21 cellular contexts compared by ENCODE assay signal in the genomic region with DNA sequence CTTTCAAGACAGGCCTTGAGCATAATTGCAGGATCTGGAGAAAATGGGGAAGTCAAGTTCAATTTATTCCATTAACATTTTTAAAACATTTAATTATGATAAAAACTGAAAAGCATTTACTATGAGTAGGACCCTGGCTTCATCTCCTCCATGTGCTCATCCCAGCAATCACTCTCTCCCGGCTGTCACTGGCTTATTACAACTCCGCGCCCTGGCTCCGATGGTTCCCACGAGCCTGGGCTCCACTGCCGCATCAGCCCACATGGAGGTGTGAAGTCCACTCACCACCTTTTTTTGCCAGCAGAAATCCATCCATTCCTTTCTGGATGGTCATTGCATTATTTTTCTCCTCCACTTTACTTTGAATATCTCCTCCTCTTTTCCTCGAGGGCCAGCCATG.
DNase-seq lines count a peak whose midpoint lies in the region; ATAC-seq and TF ChIP-seq lines count a peak whose summit lies in the region.
"Had no signal": no experiment of that assay in that cellular context is flagged by ENCODE, and none has a peak within 500 bp of the region (broad histone marks: within the 10 kb centered on the region; RNA-seq: fewer than 3 reads in every experiment).

No MANE protein-coding gene starts in this region.

- peak overlapping the region; percentile 70 for H3K4me2 ChIP-seq in PC-3 (ENCODE audit: low read length)

- H3K9me2 ChIP-seq in PC-3 (replicated peaks; ENCODE audit: low read length): no peaks in the 10 kb centered on the region

- H3K9me3 ChIP-seq in BE2C: no peaks in the 10 kb centered on the region
- no peaks in the 10 kb centered on the region for H3K9me3 ChIP-seq in PC-3 (ENCODE audit: low read length)
- H3K9me3 ChIP-seq: ovary, right atrium auricular region, suprapubic skin had no signal

- peak overlapping the region in 2 of 3 experiments; percentile 66 to 85 for H3K27ac Mint-ChIP-seq in nephron
- no peak overlapping the region for H3K27ac Mint-ChIP-seq in activated T-helper 1 cell treated with anti-CD3 and anti-CD28 coated beads, Interleukin-12 subunit alpha, Interleukin-12 subunit beta, Interleukin-2, Interleukin-4 antibody, amounts not matched to agents 30 ng/mL and 10 ng/mL and 1 ng/mL, durations not matched to agents 14 hours and 24 hours and 36 hours
- H3K27ac Mint-ChIP-seq: activated naive CD4-positive, alpha-beta T cell treated with anti-CD3 and anti-CD28 coated beads for 36 hours; activated T-cell treated with anti-CD3 and anti-CD28 coated beads, Interleukin-2, amount 50 U/mL, for 72 hours; immature natural killer cell; natural killer cell; WTC11 had no signal

- H3K4me3 ChIP-seq in BE2C (ENCODE audit: low read depth, low read length) (no peak overlapping the region), PC-3 (ENCODE audit: low read length) (peak overlapping the region; percentile 21; the same call in 1 of the 2 replicates)
- H3K4me3 ChIP-seq: ovary, right atrium auricular region, suprapubic skin had no signal

- H2AFZ ChIP-seq in PC-3 (ENCODE audit: low read length): no peak overlapping the region

- no peaks in the 10 kb centered on the region for H3F3A ChIP-seq in PC-3 (ENCODE audit: low read length, unreplicated experiment)

- H3K4me3 Mint-ChIP-seq in nephron: no peak overlapping the region
- no peak overlapping the region for H3K4me3 Mint-ChIP-seq in activated T-helper 1 cell treated with anti-CD3 and anti-CD28 coated beads, Interleukin-12 subunit alpha, Interleukin-12 subunit beta, Interleukin-2, Interleukin-4 antibody, amounts not matched to agents 30 ng/mL and 10 ng/mL and 1 ng/mL, durations not matched to agents 14 hours and 24 hours and 36 hours
- H3K4me3 Mint-ChIP-seq: activated naive CD4-positive, alpha-beta T cell treated with anti-CD3 and anti-CD28 coated beads for 36 hours; activated T-cell treated with anti-CD3 and anti-CD28 coated beads, Interleukin-2, amount 50 U/mL, for 72 hours; immature natural killer cell; natural killer cell; WTC11 had no signal

- ATAC-seq in PC-3: no peak; the same call in 1 of the 2 replicates
- ATAC-seq: activated T-cell treated with anti-CD3 and anti-CD28 coated beads, Interleukin-2, amount 50 U/mL, for 72 hours; natural killer cell; WTC11 had no signal

- H3K36me3 ChIP-seq in BE2C: no peaks in the 10 kb centered on the region
- H3K36me3 ChIP-seq in PC-3 (ENCODE audit: low read depth, low read length): no peaks in the 10 kb centered on the region
- H3K36me3 ChIP-seq: ovary, right atrium auricular region, suprapubic skin had no signal

- no peaks in the 10 kb centered on the region for H3K79me2 ChIP-seq in PC-3 (ENCODE audit: low read length)

- peaks cover 16% of the 10 kb centered on the region for H3K4me1 Mint-ChIP-seq in nephron
- H3K4me1 Mint-ChIP-seq in activated T-helper 1 cell treated with anti-CD3 and anti-CD28 coated beads, Interleukin-12 subunit alpha, Interleukin-12 subunit beta, Interleukin-2, Interleukin-4 antibody, amounts not matched to agents 30 ng/mL and 10 ng/mL and 1 ng/mL, durations not matched to agents 14 hours and 24 hours and 36 hours (ENCODE audit: low read depth): no peaks in the 10 kb centered on the region
- H3K4me1 Mint-ChIP-seq: immature natural killer cell, natural killer cell had no signal

- H4K20me1 ChIP-seq in PC-3 (ENCODE audit: low read length): no peaks in the 10 kb centered on the region

- CTCF ChIA-PET in PC-3 (lab: Charles Lee): interaction anchor here (0.8 to 1.1 kb wide), 3 partner anchors 29 to 136 kb away, joined by 3 to 6 read pairs (median 5); no protein-coding TSS in a partner anchor

- POLR2A ChIA-PET in PC-3 (lab: Charles Lee; ENCODE audit: unreplicated experiment): interaction anchor here (0.6 kb wide), 1 partner anchor 19 kb away, joined by 3 read pairs; no protein-coding TSS in a partner anchor

- peak overlapping the region; percentile 94 for H3K27ac ChIP-seq in PC-3 (ENCODE audit: low read length)
- H3K27ac ChIP-seq: ovary, right atrium auricular region, suprapubic skin had no signal

- H3K4me1 ChIP-seq in BE2C (peaks cover 7% of the 10 kb centered on the region), PC-3 (ENCODE audit: insufficient read depth, low read length) (peaks cover 33% of the 10 kb centered on the region)

- peaks cover 3% of the 10 kb centered on the region for H3K9me3 Mint-ChIP-seq in nephron
- H3K9me3 Mint-ChIP-seq in activated T-helper 1 cell treated with anti-CD3 and anti-CD28 coated beads, Interleukin-12 subunit alpha, Interleukin-12 subunit beta, Interleukin-2, Interleukin-4 antibody, amounts not matched to agents 30 ng/mL and 10 ng/mL and 1 ng/mL, durations not matched to agents 14 hours and 24 hours and 36 hours: peaks cover 4% of the 10 kb centered on the region
- H3K9me3 Mint-ChIP-seq: activated naive CD4-positive, alpha-beta T cell treated with anti-CD3 and anti-CD28 coated beads for 36 hours; activated T-cell treated with anti-CD3 and anti-CD28 coated beads, Interleukin-2, amount 50 U/mL, for 72 hours; natural killer cell; WTC11 had no signal

- no TSS peak for BruUV-seq in PC-3 (replicated peaks; lab: Mats Ljungman, UMichigan)

- H3K27me3 Mint-ChIP-seq in nephron (ENCODE audit: low read depth): peaks cover 6% of the 10 kb centered on the region
- no peaks in the 10 kb centered on the region for H3K27me3 Mint-ChIP-seq in activated T-helper 1 cell treated with anti-CD3 and anti-CD28 coated beads, Interleukin-12 subunit alpha, Interleukin-12 subunit beta, Interleukin-2, Interleukin-4 antibody, amounts not matched to agents 30 ng/mL and 10 ng/mL and 1 ng/mL, durations not matched to agents 14 hours and 24 hours and 36 hours (ENCODE audit: insufficient read depth)

- peak overlapping the region; percentile 36; the same call in 1 of the 2 replicates for H3K9ac ChIP-seq in PC-3 (ENCODE audit: low read length)

- peak; percentile 79 for DNase-seq in BE2C
- DNase-seq in PC-3: no peak
- DNase-seq in ecto neural progenitor cell (ENCODE audit: low spot score): peak; percentile 20
- no peak for DNase-seq in activated T-helper 1 cell treated with anti-CD3 and anti-CD28 coated beads, Interleukin-12 subunit alpha, Interleukin-12 subunit beta, Interleukin-2, Interleukin-4 antibody, amounts not matched to agents 30 ng/mL and 10 ng/mL and 1 ng/mL, durations not matched to agents 14 hours and 24 hours and 36 hours (ENCODE audit: low spot score)
- DNase-seq in LoVo (ENCODE audit: low spot score): no peak
- DNase-seq in NCI-H774 (lab: John Stamatoyannopoulos, UW): no peak
- no peak for DNase-seq in AML-193 (lab: John Stamatoyannopoulos, UW)
- DNase-seq: activated naive CD4-positive, alpha-beta T cell treated with anti-CD3 and anti-CD28 coated beads for 36 hours; activated T-cell treated with anti-CD3 and anti-CD28 coated beads, Interleukin-2, amount 50 U/mL, for 72 hours; immature natural killer cell; KG1; MM.1S; natural killer cell; NCI-H82; stimulated activated CD4-positive, alpha-beta T cell treated with anti-CD3 and anti-CD28 coated beads, Interleukin-2, amount 100 ng/mL, for 48 hours; T-helper 9 cell had no signal

- no peaks in the 10 kb centered on the region for H3K36me3 Mint-ChIP-seq in nephron (ENCODE audit: low read depth)
- H3K36me3 Mint-ChIP-seq in activated T-helper 1 cell treated with anti-CD3 and anti-CD28 coated beads, Interleukin-12 subunit alpha, Interleukin-12 subunit beta, Interleukin-2, Interleukin-4 antibody, amounts not matched to agents 30 ng/mL and 10 ng/mL and 1 ng/mL, durations not matched to agents 14 hours and 24 hours and 36 hours (ENCODE audit: low read depth): no peaks in the 10 kb centered on the region
- H3K36me3 Mint-ChIP-seq: immature natural killer cell, natural killer cell, WTC11 had no signal

- intact Hi-C loops in PC-3 (cut with micrococcal nuclease): no loop called here
- intact Hi-C loops in activated T-helper 1 cell treated with anti-CD3 and anti-CD28 coated beads, Interleukin-12 subunit alpha, Interleukin-12 subunit beta, Interleukin-2, Interleukin-4 antibody, amounts not matched to agents 30 ng/mL and 10 ng/mL and 1 ng/mL, durations not matched to agents 14 hours and 24 hours and 36 hours (cut with micrococcal nuclease): no loop called here

- H3K27me3 ChIP-seq in BE2C (peaks cover 20% of the 10 kb centered on the region), PC-3 (ENCODE audit: low read length) (no peaks in the 10 kb centered on the region)
- H3K27me3 ChIP-seq: ovary, right atrium auricular region, suprapubic skin had no signal

- TF ChIP-seq CTCF in BE2C (IDR thresholded peaks at IDR 0.05; ENCODE audit: low read depth, low read length) (no peak), PC-3 (conservative IDR thresholded peaks at IDR 0.05; ENCODE audit: low read depth, low read length) (no peak), nephron (IDR thresholded peaks at IDR 0.05; ENCODE audit: unreplicated experiment in 3 of 3) (no peak)

Comparison
In these comparisons a context has a peak if more than half of its experiments do, and no peak if none do; other contexts are left out.
1. DNase-seq: peak in BE2C (single experiment) and ecto neural progenitor cell (single experiment); none in PC-3 (single experiment), activated T-helper 1 cell treated with anti-CD3 and anti-CD28 coated beads, Interleukin-12 subunit alpha, Interleukin-12 subunit beta, Interleukin-2, Interleukin-4 antibody, amounts not matched to agents 30 ng/mL and 10 ng/mL and 1 ng/mL, durations not matched to agents 14 hours and 24 hours and 36 hours (single experiment), LoVo (single experiment), NCI-H774 (single experiment) and AML-193 (0 of 2).